Comparison of ENCODE assay signal across 21 cellular contexts in genomic region chr19:11832253-11832912, GRCh38. TPM values are rescaled to one million over a fixed set of nuclear protein-coding genes. Genes with fewer than 3 reads are reported as not detected.
A peak's percentile ranks its signal among the peaks of the same experiment; 100 is the strongest.
DNase-seq lines count a peak whose midpoint lies in the region; ATAC-seq and TF ChIP-seq lines count a peak whose summit lies in the region.
"Had no signal": no experiment of that assay in that cellular context is flagged by ENCODE, and none has a peak within 500 bp of the region (broad histone marks: within the 10 kb centered on the region; RNA-seq: fewer than 3 reads in every experiment).

No MANE protein-coding gene starts in this region.

- H4K20me1 ChIP-seq in BLaER1: no peaks in the 10 kb centered on the region
- H4K20me1 ChIP-seq in PC-3 (ENCODE audit: low read length): no peaks in the 10 kb centered on the region

- BruUV-seq in PC-3 (replicated peaks; lab: Mats Ljungman, UMichigan): no TSS peak

- 94 to 95% methylated on average over 4 to 7 of the region's 8 CpGs for WGBS in endodermal cell (ENCODE audit: insufficient coverage in 1 of 2, insufficient read length in 1 of 2), 2 experiments

- H3K4me3 Mint-ChIP-seq in endodermal cell: no peak overlapping the region
- H3K4me3 Mint-ChIP-seq in naive thymus-derived CD4-positive, alpha-beta T cell: no peak overlapping the region
- H3K4me3 Mint-ChIP-seq in activated naive CD4-positive, alpha-beta T cell treated with anti-CD3 and anti-CD28 coated beads, Interleukin-2, amount 10 ng/mL, durations not matched to agents 7 days and 5 days: no peak overlapping the region
- H3K4me3 Mint-ChIP-seq: CD14-positive monocyte had no signal

- H3K9me2 ChIP-seq in PC-3 (replicated peaks; ENCODE audit: low read length): no peaks in the 10 kb centered on the region

- H3K4me2 ChIP-seq in BLaER1: no peak overlapping the region
- no peak overlapping the region for H3K4me2 ChIP-seq in PC-3 (ENCODE audit: low read length)

- H2AFZ ChIP-seq in PC-3 (ENCODE audit: low read length): no peak overlapping the region
- H2AFZ ChIP-seq: GM23248 had no signal

- TF ChIP-seq CTCF in PC-3 (conservative IDR thresholded peaks at IDR 0.05; ENCODE audit: low read depth, low read length): no peak
- TF ChIP-seq CTCF in endodermal cell (conservative IDR thresholded peaks at IDR 0.05): no peak

- no peak overlapping the region for H3K27ac Mint-ChIP-seq in endodermal cell
- no peak overlapping the region for H3K27ac Mint-ChIP-seq in naive thymus-derived CD4-positive, alpha-beta T cell
- H3K27ac Mint-ChIP-seq in activated naive CD4-positive, alpha-beta T cell treated with anti-CD3 and anti-CD28 coated beads, Interleukin-2, amount 10 ng/mL, durations not matched to agents 7 days and 5 days: no peak overlapping the region
- H3K27ac Mint-ChIP-seq: CD14-positive monocyte had no signal

- H3K9ac ChIP-seq in BLaER1 (no peak overlapping the region), PC-3 (ENCODE audit: low read length) (no peak overlapping the region), endodermal cell (ENCODE audit: extremely low read depth, low read length, poor library complexity, severe bottlenecking) (no peak overlapping the region)
- H3K9ac ChIP-seq: GM23248 had no signal

- peaks cover 91% of the 10 kb centered on the region for H3K36me3 ChIP-seq in BLaER1
- peaks cover 82% of the 10 kb centered on the region for H3K36me3 ChIP-seq in PC-3 (ENCODE audit: low read depth, low read length)
- H3K36me3 ChIP-seq in endodermal cell (ENCODE audit: control insufficient read depth, insufficient read depth, low read length): peaks cover 72% of the 10 kb centered on the region
- H3K36me3 ChIP-seq in naive thymus-derived CD4-positive, alpha-beta T cell (ENCODE audit: control insufficient read depth in 2 of 3, insufficient read depth in 3 of 3, low read length in 3 of 3): peaks cover 14 to 55% (median 23%) of the 10 kb centered on the region in 3 experiments

- CTCF ChIA-PET in PC-3 (lab: Charles Lee): no interaction called here
- CTCF ChIA-PET in naive thymus-derived CD4-positive, alpha-beta T cell (lab: Charles Lee): no interaction called here
- CTCF ChIA-PET in activated naive CD4-positive, alpha-beta T cell treated with anti-CD3 and anti-CD28 coated beads, Interleukin-2, amount 10 ng/mL, durations not matched to agents 7 days and 5 days (lab: Charles Lee): no interaction called here

- H3K27me3 ChIP-seq in BLaER1 (no peaks in the 10 kb centered on the region), PC-3 (ENCODE audit: low read length) (no peaks in the 10 kb centered on the region), endodermal cell (ENCODE audit: control insufficient read depth, insufficient read depth, low read length, poor library complexity, severe bottlenecking) (no peaks in the 10 kb centered on the region)
- H3K27me3 ChIP-seq in naive thymus-derived CD4-positive, alpha-beta T cell (ENCODE audit: control insufficient read depth in 2 of 2, insufficient read depth in 2 of 2, low read length in 2 of 2): no peaks in the 10 kb centered on the region

- H3K36me3 Mint-ChIP-seq in endodermal cell (ENCODE audit: low read depth): peaks cover 78% of the 10 kb centered on the region
- peaks cover 27 to 72% (median 65%) of the 10 kb centered on the region in 5 donors for H3K36me3 Mint-ChIP-seq in naive thymus-derived CD4-positive, alpha-beta T cell
- H3K36me3 Mint-ChIP-seq in activated naive CD4-positive, alpha-beta T cell treated with anti-CD3 and anti-CD28 coated beads, Interleukin-2, amount 10 ng/mL, durations not matched to agents 7 days and 5 days: peaks cover 71% of the 10 kb centered on the region

- H3K4me1 ChIP-seq in BLaER1 (no peaks in the 10 kb centered on the region), PC-3 (ENCODE audit: insufficient read depth, low read length) (no peaks in the 10 kb centered on the region), endodermal cell (ENCODE audit: control insufficient read depth, insufficient read depth, low read length) (no peaks in the 10 kb centered on the region)
- H3K4me1 ChIP-seq in naive thymus-derived CD4-positive, alpha-beta T cell (ENCODE audit: control insufficient read depth in 2 of 2, insufficient read depth in 2 of 2, low read length in 2 of 2): no peaks in the 10 kb centered on the region
- H3K4me1 ChIP-seq: HAP-1 had no signal

- H3K9me3 Mint-ChIP-seq in endodermal cell: peaks cover 100% of the 10 kb centered on the region
- peaks cover 9 to 96% (median 72%) of the 10 kb centered on the region in 11 donors for H3K9me3 Mint-ChIP-seq in naive thymus-derived CD4-positive, alpha-beta T cell
- peaks cover 75% of the 10 kb centered on the region for H3K9me3 Mint-ChIP-seq in activated naive CD4-positive, alpha-beta T cell treated with anti-CD3 and anti-CD28 coated beads, Interleukin-2, amount 10 ng/mL, durations not matched to agents 7 days and 5 days

- H3K9me3 ChIP-seq in BLaER1 (peaks cover 98% of the 10 kb centered on the region), PC-3 (ENCODE audit: low read length) (peaks cover 73% of the 10 kb centered on the region), endodermal cell (ENCODE audit: control insufficient read depth, low read length) (peaks cover 88% of the 10 kb centered on the region)
- peaks cover 15 to 70% (median 24%) of the 10 kb centered on the region in 3 experiments for H3K9me3 ChIP-seq in naive thymus-derived CD4-positive, alpha-beta T cell (ENCODE audit: control insufficient read depth in 2 of 3, low read length in 3 of 3)

- H3K4me1 Mint-ChIP-seq in endodermal cell: no peaks in the 10 kb centered on the region
- peaks cover 0 to under 1% (median 0%) of the 10 kb centered on the region in 7 donors for H3K4me1 Mint-ChIP-seq in naive thymus-derived CD4-positive, alpha-beta T cell
- H3K4me1 Mint-ChIP-seq in activated naive CD4-positive, alpha-beta T cell treated with anti-CD3 and anti-CD28 coated beads, Interleukin-2, amount 10 ng/mL, durations not matched to agents 7 days and 5 days: no peaks in the 10 kb centered on the region
- H3K4me1 Mint-ChIP-seq: CD14-positive monocyte had no signal

- POLR2A ChIA-PET in PC-3 (lab: Charles Lee; ENCODE audit: unreplicated experiment): no interaction called here
- POLR2A ChIA-PET in naive thymus-derived CD4-positive, alpha-beta T cell (lab: Charles Lee): no interaction called here

- H3K79me2 ChIP-seq in PC-3 (ENCODE audit: low read length): 0 out of 2 replicates have a peak, but pooled peaks cover 6% of the 10 kb centered on the region

- no peaks in the 10 kb centered on the region for H3K27me3 Mint-ChIP-seq in endodermal cell (ENCODE audit: insufficient read depth)
- H3K27me3 Mint-ChIP-seq in naive thymus-derived CD4-positive, alpha-beta T cell: no peaks in the 10 kb centered on the region
- no peaks in the 10 kb centered on the region for H3K27me3 Mint-ChIP-seq in activated naive CD4-positive, alpha-beta T cell treated with anti-CD3 and anti-CD28 coated beads, Interleukin-2, amount 10 ng/mL, durations not matched to agents 7 days and 5 days

- DNase-seq in PC-3 (no peak), endodermal cell (no peak), NCI-H1694 (lab: John Stamatoyannopoulos, UW) (no peak)
- no peak for DNase-seq in naive thymus-derived CD4-positive, alpha-beta T cell
- DNase-seq in activated naive CD4-positive, alpha-beta T cell treated with anti-CD3 and anti-CD28 coated beads, Interleukin-2, amount 10 ng/mL, durations not matched to agents 7 days and 5 days: no peak
- no peak for DNase-seq in stimulated activated naive CD4-positive, alpha-beta T cell treated with Interleukin-2 at 50 U/mL for 16 hours (lab: John Stamatoyannopoulos, UW)
- DNase-seq: 8988T, EL, GM23248, Kasumi-1, NCI-H1417, NCI-H187 treated with DMSO at 0.1 percent for 48 hours, NCI-H2107, NCI-H446 treated with DMSO at 0.1 percent for 48 hours, NCI-H526 treated with DMSO at 0.1 percent for 48 hours, Right ventricle myocardium superior had no signal

- H3F3A ChIP-seq in PC-3 (ENCODE audit: low read length, unreplicated experiment): no peaks in the 10 kb centered on the region

- no peak for ATAC-seq in PC-3
- no peak for ATAC-seq in naive thymus-derived CD4-positive, alpha-beta T cell
- ATAC-seq in GM21786 (IDR thresholded peaks at IDR 0.05; ENCODE audit: unreplicated experiment): no peak

- H3K4me3 ChIP-seq in BLaER1: peak overlapping the region; percentile 28; the same call in 1 of the 2 replicates
- peak overlapping the region; percentile 12; the same call in 1 of the 2 replicates for H3K4me3 ChIP-seq in PC-3 (ENCODE audit: low read length)
- H3K4me3 ChIP-seq in endodermal cell (ENCODE audit: low read length): peak overlapping the region; percentile 66
- peak overlapping the region; percentile 16 for H3K4me3 ChIP-seq in naive thymus-derived CD4-positive, alpha-beta T cell (ENCODE audit: low read length)
- H3K4me3 ChIP-seq: GM23248, HAP-1 had no signal

- intact Hi-C loops in PC-3 (cut with micrococcal nuclease): no loop called here
- intact Hi-C loops in naive thymus-derived CD4-positive, alpha-beta T cell (cut with micrococcal nuclease): no loop called here

- H3K27ac ChIP-seq in BLaER1: no peak overlapping the region
- no peak overlapping the region for H3K27ac ChIP-seq in PC-3 (ENCODE audit: low read length)
- no peak overlapping the region for H3K27ac ChIP-seq in endodermal cell (ENCODE audit: low read depth, low read length)
- H3K27ac ChIP-seq in naive thymus-derived CD4-positive, alpha-beta T cell (ENCODE audit: low read depth, low read length): no peak overlapping the region
- H3K27ac ChIP-seq: GM23248 had no signal

RNA-seq across cellular contexts. Expression of gene ZNF439, which starts 16.1 kb away (rescaled TPM):
- total RNA-seq in PC-3 (2014; rRNA removed): 2.8 and 6.2 TPM in 2 replicates
- total RNA-seq in endodermal cell: 1 to 10 TPM in 1 of 2 donors, under 1 TPM in 1; 0.38 to 1.4 TPM
- polyA plus RNA-seq in endodermal cell (2013, experiment 1 of 2): 5.0 TPM
- polyA plus RNA-seq in endodermal cell (2013, experiment 2 of 2): 4.6 TPM
- total RNA-seq in naive thymus-derived CD4-positive, alpha-beta T cell: 10 to 100 TPM in 4 of 5 experiments, 1 to 10 TPM in 1; 5.6 to 22.5 (median 14.1) TPM
- polyA plus RNA-seq in naive thymus-derived CD4-positive, alpha-beta T cell: 1 to 10 TPM; 4.7 to 6.1 TPM
- total RNA-seq: MCF 10A had no signal

RNA-seq across cellular contexts. Expression of gene ZNF440, which starts 18.3 kb away (rescaled TPM):
- total RNA-seq in PC-3 (2014; rRNA removed) (11.6 and 11.9 TPM in 2 replicates), endodermal cell (10 to 100 TPM; 11.2 to 14.0 TPM)
- polyA plus RNA-seq in endodermal cell (2013, experiment 1 of 2): 7.9 TPM
- 7.5 TPM for polyA plus RNA-seq in endodermal cell (2013, experiment 2 of 2)
- total RNA-seq in naive thymus-derived CD4-positive, alpha-beta T cell: 10 to 100 TPM; 10.4 to 19.5 (median 16.0) TPM
- 1 to 10 TPM; 2.1 to 5.5 TPM for polyA plus RNA-seq in naive thymus-derived CD4-positive, alpha-beta T cell

RNA-seq across cellular contexts. Expression of gene ZNF491, which starts 34.1 kb away (rescaled TPM):
- total RNA-seq in PC-3 (2014; rRNA removed) (0.17 and 0.47 TPM in 2 replicates), endodermal cell (1 to 10 TPM in 1 of 2 donors, under 1 TPM in 1; 0.90 to 2.1 TPM)
- polyA plus RNA-seq in endodermal cell (2013, experiment 1 of 2): 3.9 TPM
- 5.0 TPM for polyA plus RNA-seq in endodermal cell (2013, experiment 2 of 2)
- 1 to 10 TPM in 4 of 5 experiments, under 1 TPM in 1; 0.92 to 6.1 (median 1.9) TPM for total RNA-seq in naive thymus-derived CD4-positive, alpha-beta T cell
- under 1 TPM; 0.44 to 0.52 TPM for polyA plus RNA-seq in naive thymus-derived CD4-positive, alpha-beta T cell
- total RNA-seq: MCF 10A had no signal

RNA-seq across cellular contexts. Expression of gene ZNF69, which starts 55.2 kb away (rescaled TPM):
- total RNA-seq in PC-3 (2014; rRNA removed) (2.7 and 4.3 TPM in 2 replicates), endodermal cell (10 to 100 TPM; 24.6 to 28.8 TPM)
- 15.9 TPM for polyA plus RNA-seq in endodermal cell (2013, experiment 1 of 2)
- polyA plus RNA-seq in endodermal cell (2013, experiment 2 of 2): 15.6 TPM
- total RNA-seq in naive thymus-derived CD4-positive, alpha-beta T cell: 10 to 100 TPM in 2 of 5 experiments, 1 to 10 TPM in 3; 1.4 to 12.1 (median 5.0) TPM
- 1 to 10 TPM; 1.9 to 4.8 TPM for polyA plus RNA-seq in naive thymus-derived CD4-positive, alpha-beta T cell
- total RNA-seq: MCF 10A had no signal

Comparison
In these comparisons a context has a peak if more than half of its experiments do, and no peak if none do; other contexts are left out.
1. H3K4me3 ChIP-seq: peak in every context shown above with its lines; median percentile 66 in endodermal cell; 28 in BLaER1; 16 in naive thymus-derived CD4-positive, alpha-beta T cell; 12 in PC-3.